Comparison of ENCODE assay signal across 7 cellular contexts in genomic region chr17:75205037-75205792, GRCh38. TPM values are rescaled to one million over a fixed set of nuclear protein-coding genes. Genes with fewer than 3 reads are reported as not detected.
DNase-seq lines count a peak whose midpoint lies in the region; ATAC-seq and TF ChIP-seq lines count a peak whose summit lies in the region.

Gene NUP85, plus strand, starts transcription at chr17:75205679. Its CDS starts 83 bp downstream, at chr17:75205762.

- H3K27ac ChIP-seq in WERI-Rb-1 (peak within 1 kb of the TSS; percentile 100), breast epithelium (peak within 1 kb of the TSS; percentile 92 to 94), iPS-20b (ENCODE audit: low read length) (peak within 1 kb of the TSS; percentile 72), skin epidermis (peak within 1 kb of the TSS; percentile 76 to 99 (median 97))

- DNase-seq in NCI-H2227 (lab: John Stamatoyannopoulos, UW; ENCODE audit: unreplicated experiment) (peak; percentile 96), WERI-Rb-1 (peak; percentile 99), breast epithelium (ENCODE audit: low spot score in 2 of 2) (peak; percentile 85 to 94)

- H3K9me3 ChIP-seq in WERI-Rb-1 (ENCODE audit: severe bottlenecking) (no peaks in the 10 kb centered on the region), breast epithelium (no peaks in the 10 kb centered on the region), iPS-20b (ENCODE audit: insufficient read depth, low read depth, low read length) (no peaks in the 10 kb centered on the region)

- TF ChIP-seq CTCF in WERI-Rb-1 (IDR thresholded peaks at IDR 0.05; ENCODE audit: low read depth, low read length), result no peak
- peak in 1 of 3 donors; percentile 19 for TF ChIP-seq CTCF in breast epithelium (IDR thresholded peaks at IDR 0.05)

- peaks cover 0 to 9% of the 10 kb centered on the region in 2 donors for H3K4me1 ChIP-seq in breast epithelium
- peaks cover 3% of the 10 kb centered on the region; the same call in 1 of the 2 replicates for H3K4me1 ChIP-seq in iPS-20b (ENCODE audit: insufficient read depth, low read length)

- H3K36me3 ChIP-seq in WERI-Rb-1 (peaks cover 36% of the 10 kb centered on the region), breast epithelium (no peaks in the 10 kb centered on the region), iPS-20b (ENCODE audit: insufficient read depth, low read depth, low read length) (peaks cover 19% of the 10 kb centered on the region)

- ATAC-seq in GM18520 (IDR thresholded peaks at IDR 0.05; ENCODE audit: unreplicated experiment) (peak; percentile 60), HG03103 (IDR thresholded peaks at IDR 0.05; ENCODE audit: low read depth, unreplicated experiment) (peak; percentile 58)

- peak within 1 kb of the TSS; percentile 79 for H3K4me3 ChIP-seq in WERI-Rb-1 (ENCODE audit: low read depth, low read length)
- peak within 1 kb of the TSS; percentile 78 to 97 (median 92) for H3K4me3 ChIP-seq in breast epithelium
- peak within 1 kb of the TSS; percentile 85 for H3K4me3 ChIP-seq in iPS-20b (ENCODE audit: low read length)
- H3K4me3 ChIP-seq in skin epidermis, result peak within 1 kb of the TSS; percentile 63 to 94 (median 68)

- H3K27me3 ChIP-seq in WERI-Rb-1 (ENCODE audit: insufficient read depth, low read depth, severe bottlenecking), result no peaks in the 10 kb centered on the region
- H3K27me3 ChIP-seq in breast epithelium, result no peaks in the 10 kb centered on the region
- no peaks in the 10 kb centered on the region for H3K27me3 ChIP-seq in iPS-20b (ENCODE audit: insufficient read depth, low read length)

- H3K9ac ChIP-seq in iPS-20b (ENCODE audit: low read depth, low read length), result peak within 1 kb of the TSS; percentile 97

- peak; percentile 34 for TF ChIP-seq POLR2A in breast epithelium (IDR thresholded peaks at IDR 0.05)

- intact Hi-C loops in breast epithelium (cut with DNase I; ENCODE audit: low total_unique reads), result no loop called here

RNA-seq across cellular contexts. Expression of gene NUP85, which starts in this region (rescaled TPM):
- 10 to 100 TPM; 37.1 to 40.2 (median 37.7) TPM for total RNA-seq in breast epithelium

Comparison
In these comparisons a context has a peak if more than half of its experiments do, and no peak if none do; other contexts are left out.
1. Peak in every context shown above with its lines: DNase-seq, ATAC-seq, H3K4me3 ChIP-seq and H3K27ac ChIP-seq.